ENCODE assay signal across 12 cellular contexts in the genomic region with DNA sequence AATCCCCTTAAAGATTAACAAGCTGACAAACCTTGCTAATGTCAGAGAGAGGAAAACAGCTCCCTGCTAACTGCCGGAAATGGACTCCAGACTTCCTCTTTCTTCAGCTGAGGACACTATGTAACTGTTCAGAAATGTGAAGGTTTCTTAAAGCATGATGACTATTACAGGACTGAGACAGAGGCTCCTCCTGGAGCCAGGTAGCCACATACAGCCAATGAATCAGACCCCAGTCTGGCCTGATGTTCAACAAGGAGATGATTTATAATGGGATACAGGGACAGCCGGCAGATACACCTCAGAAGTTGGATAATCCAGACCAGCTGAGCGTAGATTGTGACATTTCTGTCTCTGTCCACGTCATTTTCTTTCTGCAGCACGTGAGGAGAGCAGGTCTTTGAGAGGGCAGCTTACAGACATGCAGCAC.
DNase-seq lines count a peak whose midpoint lies in the region; ATAC-seq and TF ChIP-seq lines count a peak whose summit lies in the region.
"Had no signal": no experiment of that assay in that cellular context is flagged by ENCODE, and none has a peak within 500 bp of the region (broad histone marks: within the 10 kb centered on the region; RNA-seq: fewer than 3 reads in every experiment).

No MANE protein-coding gene starts in this region.

- DNase-seq in ELR (ENCODE audit: low read depth) (peak; percentile 40), NCI-H226 (peak; percentile 13), mammary epithelial cell (peak; percentile 69), neural crest cell (ENCODE audit: low read depth, low spot score) (no peak), NCI-H128 (lab: John Stamatoyannopoulos, UW; ENCODE audit: unreplicated experiment) (no peak), NCI-H82 treated with DMSO at 0.1 percent for 48 hours (lab: John Stamatoyannopoulos, UW; ENCODE audit: unreplicated experiment) (no peak)
- DNase-seq: hippocampal formation, mesenchymal stem cell, PC-9, posterior cingulate gyrus had no signal

- H3K27ac ChIP-seq in mammary epithelial cell (ENCODE audit: insufficient read depth, low read depth, low read length), result no peak overlapping the region
- H3K27ac ChIP-seq: PC-9 had no signal

- H3K4me3 ChIP-seq in mammary epithelial cell (replicated peaks in 1 of 3; ENCODE audit: insufficient read depth in 1 of 3, low read depth in 2 of 3, low read length in 3 of 3), result no peak overlapping the region
- H3K4me3 ChIP-seq: PC-9 had no signal

- intact Hi-C loops in mammary epithelial cell (cut with micrococcal nuclease), result no loop called here

- TF ChIP-seq CTCF in mammary epithelial cell (conservative IDR thresholded peaks at IDR 0.05 in 1 of 2, IDR thresholded peaks at IDR 0.05 in 1 of 2; ENCODE audit: extremely low read depth in 1 of 2, insufficient read depth in 1 of 2, low read depth in 1 of 2, low read length in 2 of 2) (no peak), neural crest cell (conservative IDR thresholded peaks at IDR 0.05) (no peak)

- CTCF ChIA-PET in mammary epithelial cell (lab: Charles Lee; ENCODE audit: low non-redundant PET), result no interaction called here

- no peak overlapping the region for H3K9ac ChIP-seq in mammary epithelial cell (ENCODE audit: insufficient read depth, low read length)

- dilution Hi-C loops in mammary epithelial cell (cut with HindIII; ENCODE audit: low sequenced_read_pairs), result no loop called here

- H3K27ac Mint-ChIP-seq in neural crest cell (ENCODE audit: unreplicated experiment), result peak overlapping the region; percentile 91

- no peaks in the 10 kb centered on the region for H3K9me3 ChIP-seq in mammary epithelial cell (replicated peaks; ENCODE audit: insufficient read depth, low read length)

- H3K27me3 ChIP-seq in mammary epithelial cell (ENCODE audit: insufficient read depth, low read length), result no peaks in the 10 kb centered on the region

- no peak overlapping the region for H3K4me3 Mint-ChIP-seq in neural crest cell

- H3K4me1 Mint-ChIP-seq in neural crest cell, result peaks cover 23% of the 10 kb centered on the region

- ATAC-seq in GM19397 (IDR thresholded peaks at IDR 0.05; ENCODE audit: unreplicated experiment), result no peak
- no peak for ATAC-seq in GM21423 (IDR thresholded peaks at IDR 0.05; ENCODE audit: unreplicated experiment)

- no peaks in the 10 kb centered on the region for H3K79me2 ChIP-seq in mammary epithelial cell (ENCODE audit: insufficient read depth, low read length)

- no peaks in the 10 kb centered on the region for H3K36me3 Mint-ChIP-seq in neural crest cell (ENCODE audit: low read depth)

- H2AFZ ChIP-seq in mammary epithelial cell (ENCODE audit: low read depth, low read length), result peak overlapping the region; percentile 63
- H2AFZ ChIP-seq: PC-9 had no signal

- in situ Hi-C loops in mammary epithelial cell (cut with MboI; ENCODE audit: low sequenced_read_pairs in 2 of 2), result no loop called here

- H4K20me1 ChIP-seq in mammary epithelial cell (ENCODE audit: insufficient read depth, low read length), result no peaks in the 10 kb centered on the region

- H3K4me2 ChIP-seq in mammary epithelial cell (ENCODE audit: insufficient read depth, low read depth, low read length), result no peak overlapping the region
- H3K4me2 ChIP-seq: PC-9 had no signal

- H3K9me3 Mint-ChIP-seq in neural crest cell, result peaks cover 5% of the 10 kb centered on the region

- no peaks in the 10 kb centered on the region for H3K36me3 ChIP-seq in mammary epithelial cell (ENCODE audit: insufficient read depth, low read length)

- 74% methylated on average over 4 of the region's 5 CpGs for WGBS in mammary epithelial cell (ENCODE audit: low coverage, missing lambda C conversion rate)

- H3K4me1 ChIP-seq in mammary epithelial cell (ENCODE audit: insufficient read depth, low read length), result no peaks in the 10 kb centered on the region

- BruUV-seq in mammary epithelial cell (replicated peaks; lab: Mats Ljungman, UMichigan), result no TSS peak

- H3K27me3 Mint-ChIP-seq in neural crest cell (ENCODE audit: low read depth), result no peaks in the 10 kb centered on the region

Comparison
In these comparisons a context has a peak if more than half of its experiments do, and no peak if none do; other contexts are left out.
1. DNase-seq: peak in ELR (single experiment), NCI-H226 (single experiment) and mammary epithelial cell (single experiment); none in neural crest cell (single experiment), NCI-H128 (single experiment) and NCI-H82 treated with DMSO at 0.1 percent for 48 hours (single experiment).